20 cellular contexts compared by ENCODE assay signal in the genomic region with DNA sequence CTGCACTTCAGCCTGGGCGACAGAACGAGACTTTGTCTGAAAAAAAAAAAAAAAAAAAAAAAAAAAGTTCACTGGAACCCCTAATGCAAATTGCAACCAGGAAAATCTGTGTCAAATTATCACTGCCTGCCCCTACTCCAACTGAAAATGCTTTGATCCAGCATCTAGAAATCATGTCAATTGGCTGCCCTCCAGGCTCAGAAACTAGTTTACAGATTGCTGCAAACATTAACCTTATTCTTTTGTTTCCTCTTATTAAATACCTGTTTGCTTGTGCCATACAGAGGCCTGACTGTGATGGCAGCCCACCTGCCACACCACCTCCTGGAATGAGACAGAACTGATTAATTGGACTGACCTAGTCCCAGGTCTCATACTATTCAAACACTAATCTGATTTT.
"Had no signal": no experiment of that assay in that cellular context is flagged by ENCODE, and none has a peak within 500 bp of the region (broad histone marks: within the 10 kb centered on the region; RNA-seq: fewer than 3 reads in every experiment).

No MANE protein-coding gene starts in this region.

- H3K9me3 ChIP-seq: ascending aorta, esophagus muscularis mucosa, gastroesophageal sphincter, heart left ventricle, left lung, ovary, sigmoid colon had no signal

- H3K36me3 ChIP-seq: ascending aorta, esophagus muscularis mucosa, gastroesophageal sphincter, heart left ventricle, left lung, ovary, sigmoid colon had no signal

- H3K27ac ChIP-seq: ascending aorta, esophagus muscularis mucosa, gastroesophageal sphincter, heart left ventricle, left lung, ovary, sigmoid colon had no signal

- H3K4me3 Mint-ChIP-seq: activated naive CD4-positive, alpha-beta T cell treated with anti-CD3 and anti-CD28 coated beads, Interleukin-2, amount 50 U/mL, for 24 hours; activated T-cell treated with anti-CD3 and anti-CD28 coated beads, Interleukin-2, amount 50 U/mL, for 4 hours; T-helper 1 cell treated with Interleukin-12 subunit alpha and Interleukin-12 subunit beta and Interleukin-4 antibody, amounts not matched to agents 30 μg/mL and 1 μg/mL, for 36 hours had no signal

- H3K27me3 Mint-ChIP-seq: activated naive CD4-positive, alpha-beta T cell treated with anti-CD3 and anti-CD28 coated beads, Interleukin-2, amount 50 U/mL, for 24 hours had no signal

- H3K36me3 Mint-ChIP-seq: activated naive CD4-positive, alpha-beta T cell treated with anti-CD3 and anti-CD28 coated beads, Interleukin-2, amount 50 U/mL, for 24 hours had no signal

- H3K27me3 ChIP-seq: ascending aorta, esophagus muscularis mucosa, gastroesophageal sphincter, heart left ventricle, left lung, sigmoid colon had no signal

- H3K4me1 ChIP-seq: ascending aorta, left lung had no signal

- H3K27ac Mint-ChIP-seq: activated naive CD4-positive, alpha-beta T cell treated with anti-CD3 and anti-CD28 coated beads, Interleukin-2, amount 50 U/mL, for 24 hours; T-helper 1 cell treated with Interleukin-12 subunit alpha and Interleukin-12 subunit beta and Interleukin-4 antibody, amounts not matched to agents 30 μg/mL and 1 μg/mL, for 36 hours had no signal

- H3K4me3 ChIP-seq: ascending aorta, esophagus muscularis mucosa, gastroesophageal sphincter, heart left ventricle, left lung, ovary, sigmoid colon had no signal

- DNase-seq: activated CD4-positive, alpha-beta T cell treated with anti-CD3 and anti-CD28 coated beads, Interleukin-2, amount 50 U/mL, for 1 hour; activated CD4-positive, CD25-positive, alpha-beta regulatory T cell treated with anti-CD3 and anti-CD28 coated beads, Interleukin-2, amount 50 U/mL, for 72 hours; activated CD8-positive, alpha-beta memory T cell treated with anti-CD3 and anti-CD28 coated beads, Interleukin-2, amount 50 U/mL, for 4 hours; activated gamma-delta T cell; activated T-cell treated with anti-CD3 and anti-CD28 coated beads, Interleukin-2, amount 50 U/mL, for 4 hours; cerebellar nuclear complex; effector CD4-positive, alpha-beta T cell; heart left ventricle; kidney; left lung; mammary epithelial cell; ovary; sigmoid colon; stimulated activated CD4-positive, alpha-beta T cell treated with anti-CD3 and anti-CD28 coated beads, Interleukin-4, amount 100 ng/mL, for 24 hours; stimulated activated naive CD4-positive, alpha-beta T cell had no signal

- ATAC-seq: activated T-cell treated with anti-CD3 and anti-CD28 coated beads, Interleukin-2, amount 50 U/mL, for 4 hours; gastroesophageal sphincter; heart left ventricle; left lung had no signal

- H3K9me3 Mint-ChIP-seq: activated naive CD4-positive, alpha-beta T cell treated with anti-CD3 and anti-CD28 coated beads, Interleukin-2, amount 50 U/mL, for 24 hours; activated T-cell treated with anti-CD3 and anti-CD28 coated beads, Interleukin-2, amount 50 U/mL, for 4 hours; T-helper 1 cell treated with Interleukin-12 subunit alpha and Interleukin-12 subunit beta and Interleukin-4 antibody, amounts not matched to agents 30 μg/mL and 1 μg/mL, for 36 hours had no signal
